1 cellular context compared by ENCODE assay signal in genomic region chr11:100593321-100593720, GRCh38.
TF ChIP-seq lines count a peak whose summit lies in the region.

No MANE protein-coding gene starts in this region.

TF ChIP-seq in WTC11, 78 proteins besides CTCF, POLR2A, EP300 and RAD21 (continued from another document):
- no peak for TF ChIP-seq IRF1 (CRISPR knock-in tag; IDR thresholded peaks at IDR 0.05)
- TF ChIP-seq TEAD4 (CRISPR knock-in tag; IDR thresholded peaks at IDR 0.05) = no peak
- no peak for TF ChIP-seq NFE2L1 (CRISPR knock-in tag; IDR thresholded peaks at IDR 0.05)
- TF ChIP-seq ATF6 (CRISPR knock-in tag; IDR thresholded peaks at IDR 0.05) = no peak
- TF ChIP-seq ATF2 (CRISPR knock-in tag; IDR thresholded peaks at IDR 0.05; ENCODE audit: borderline replicate concordance, low read depth) = no peak
- no peak for TF ChIP-seq TP53 (CRISPR knock-in tag; IDR thresholded peaks at IDR 0.05)
